26 cellular contexts compared by ENCODE assay signal in the genomic region with DNA sequence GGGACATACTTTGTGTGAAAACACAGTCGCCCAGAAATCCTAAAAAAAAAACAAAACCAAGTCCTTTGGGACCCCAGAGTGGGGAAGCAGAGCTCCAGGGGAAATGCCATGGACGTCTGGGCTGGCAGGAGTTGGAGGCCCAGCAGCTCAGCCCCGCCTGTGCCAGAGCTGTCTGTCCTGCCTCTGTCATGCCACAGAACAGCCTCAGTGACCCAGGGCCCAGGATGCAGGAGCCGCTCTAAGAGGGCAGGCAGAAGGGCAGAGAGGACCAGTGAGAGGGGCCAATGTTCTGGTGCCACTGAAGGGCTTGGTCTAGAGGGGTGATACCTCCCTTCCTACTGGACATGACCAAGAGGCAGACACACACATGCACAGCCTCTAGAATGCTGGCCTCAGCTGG.
"Had no signal": no experiment of that assay in that cellular context is flagged by ENCODE, and none has a peak within 500 bp of the region (broad histone marks: within the 10 kb centered on the region; RNA-seq: fewer than 3 reads in every experiment).

No MANE protein-coding gene starts in this region.

- H3K4me2 ChIP-seq: neural progenitor cell had no signal

- FAIRE-seq: islet of Langerhans, kidney, pancreas, urothelium cell line had no signal

- H3K9ac ChIP-seq: neural progenitor cell had no signal

- H3K9me3 ChIP-seq: left lung, lower lobe of right lung, pancreas, prostate gland, suprapubic skin, thoracic aorta, tibial artery, upper lobe of right lung had no signal

- H3K36me3 ChIP-seq: left lung, lower lobe of right lung, neural progenitor cell, pancreas, prostate gland, suprapubic skin, thoracic aorta, tibial artery, upper lobe of right lung had no signal

- H3K27me3 ChIP-seq: left lung, neural progenitor cell, pancreas, suprapubic skin, tibial artery, upper lobe of right lung had no signal

- H2AFZ ChIP-seq: neural progenitor cell had no signal

- ATAC-seq: left colon; left lung; naive thymus-derived CD8-positive, alpha-beta T cell; pancreas; right cardiac atrium; sciatic nerve; stimulated activated effector memory CD8-positive, alpha-beta T cell treated with anti-CD3 and anti-CD28 coated beads, Interleukin-12 subunit alpha, Interleukin-12 subunit beta, amount 100 ng/mL, for 72 hours; upper lobe of right lung had no signal

- H3K4me3 ChIP-seq: left lung, lower lobe of right lung, neural progenitor cell, pancreas, prostate gland, skin epidermis, suprapubic skin, thoracic aorta, tibial artery, upper lobe of right lung had no signal

- H3K4me1 ChIP-seq: left lung, lower lobe of right lung, pancreas, prostate gland, suprapubic skin, upper lobe of right lung had no signal

- DNase-seq: hypothalamus; immature natural killer cell; kidney; left colon; left lung; lower lobe of right lung; mammary epithelial cell; mesenchymal stem cell; naive thymus-derived CD8-positive, alpha-beta T cell; pancreas; retina; right cardiac atrium; stimulated activated CD4-positive, alpha-beta T cell treated with anti-CD3 and anti-CD28 coated beads, Interleukin-4, amount 100 ng/mL, for 24 hours; stimulated activated naive CD4-positive, alpha-beta T cell; tibial artery; trophoblast cell; upper lobe of right lung had no signal

- H3K27ac ChIP-seq: left lung, lower lobe of right lung, neural progenitor cell, pancreas, prostate gland, skin epidermis, suprapubic skin, thoracic aorta, upper lobe of right lung had no signal
